16 cellular contexts compared by ENCODE assay signal in genomic region chr7:157771-158251, GRCh38. TPM values are rescaled to one million over a fixed set of nuclear protein-coding genes. Genes with fewer than 3 reads are reported as not detected.
"Had no signal": no experiment of that assay in that cellular context is flagged by ENCODE, and none has a peak within 500 bp of the region (broad histone marks: within the 10 kb centered on the region; RNA-seq: fewer than 3 reads in every experiment).

No MANE protein-coding gene starts in this region.

- FAIRE-seq: astrocyte, colon had no signal

- H3K27ac Mint-ChIP-seq: activated naive CD8-positive, alpha-beta T cell treated with anti-CD3 and anti-CD28 coated beads, Interleukin-2, amount 50 U/mL, for 24 hours; naive thymus-derived CD4-positive, alpha-beta T cell had no signal

- H3K9me3 ChIP-seq: gastrocnemius medialis, neutrophil, right lobe of liver, upper lobe of left lung had no signal

- H3K27ac ChIP-seq: neutrophil, right lobe of liver, upper lobe of left lung had no signal

- H3K27me3 Mint-ChIP-seq: activated naive CD8-positive, alpha-beta T cell treated with anti-CD3 and anti-CD28 coated beads, Interleukin-2, amount 50 U/mL, for 24 hours; naive thymus-derived CD4-positive, alpha-beta T cell; stimulated activated naive CD8-positive, alpha-beta T cell treated with anti-CD3 and anti-CD28 coated beads, Interleukin-15, amount 100 ng/mL, for 72 hours had no signal

- H3K9me3 Mint-ChIP-seq: activated naive CD8-positive, alpha-beta T cell treated with anti-CD3 and anti-CD28 coated beads, Interleukin-2, amount 50 U/mL, for 24 hours; naive thymus-derived CD4-positive, alpha-beta T cell; stimulated activated naive CD8-positive, alpha-beta T cell treated with anti-CD3 and anti-CD28 coated beads, Interleukin-15, amount 100 ng/mL, for 72 hours had no signal

- H3K4me1 Mint-ChIP-seq: activated naive CD8-positive, alpha-beta T cell treated with anti-CD3 and anti-CD28 coated beads, Interleukin-2, amount 50 U/mL, for 24 hours; naive thymus-derived CD4-positive, alpha-beta T cell; stimulated activated naive CD8-positive, alpha-beta T cell treated with anti-CD3 and anti-CD28 coated beads, Interleukin-15, amount 100 ng/mL, for 72 hours had no signal

- H3K36me3 Mint-ChIP-seq: naive thymus-derived CD4-positive, alpha-beta T cell had no signal

- ATAC-seq: activated naive CD8-positive, alpha-beta T cell treated with anti-CD3 and anti-CD28 coated beads, Interleukin-2, amount 50 U/mL, for 24 hours; naive thymus-derived CD4-positive, alpha-beta T cell; right lobe of liver; stimulated activated naive CD8-positive, alpha-beta T cell treated with anti-CD3 and anti-CD28 coated beads, Interleukin-15, amount 100 ng/mL, for 72 hours had no signal

- H3K4me1 ChIP-seq: right lobe of liver had no signal

- H3K4me3 Mint-ChIP-seq: activated naive CD8-positive, alpha-beta T cell treated with anti-CD3 and anti-CD28 coated beads, Interleukin-2, amount 50 U/mL, for 24 hours; naive thymus-derived CD4-positive, alpha-beta T cell; stimulated activated naive CD8-positive, alpha-beta T cell treated with anti-CD3 and anti-CD28 coated beads, Interleukin-15, amount 100 ng/mL, for 72 hours had no signal

- H3K4me3 ChIP-seq: gastrocnemius medialis, right lobe of liver, upper lobe of left lung had no signal

- DNase-seq: activated CD4-positive, alpha-beta T cell treated with anti-CD3 and anti-CD28 coated beads, Interleukin-2, amount 50 U/mL, for 1 hour; activated CD4-positive, CD25-positive, alpha-beta regulatory T cell; activated naive CD4-positive, alpha-beta T cell treated with Interleukin-2 at 50 U/mL for 16 hours; activated naive CD8-positive, alpha-beta T cell treated with anti-CD3 and anti-CD28 coated beads, Interleukin-2, amount 50 U/mL, for 24 hours; activated T-cell treated with anti-CD3 and anti-CD28 coated beads for 4 hours; erythroblast; naive thymus-derived CD4-positive, alpha-beta T cell; right lobe of liver; stimulated activated CD4-positive, alpha-beta T cell treated with anti-CD3 and anti-CD28 coated beads, Interleukin-1b, Interleukin-23, amount 100 ng/mL, for 48 hours; stimulated activated naive CD8-positive, alpha-beta T cell treated with anti-CD3 and anti-CD28 coated beads, Interleukin-15, amount 100 ng/mL, for 72 hours; SW 1271 had no signal

- H3K36me3 ChIP-seq: gastrocnemius medialis, neutrophil, right lobe of liver, upper lobe of left lung had no signal

- H3K27me3 ChIP-seq: gastrocnemius medialis, right lobe of liver, upper lobe of left lung had no signal

RNA-seq across cellular contexts. Expression of gene FAM20C, which starts 34.6 kb away (rescaled TPM):
- polyA plus RNA-seq: naive thymus-derived CD4-positive, alpha-beta T cell had no signal
